11 cellular contexts compared by ENCODE assay signal in the genomic region with DNA sequence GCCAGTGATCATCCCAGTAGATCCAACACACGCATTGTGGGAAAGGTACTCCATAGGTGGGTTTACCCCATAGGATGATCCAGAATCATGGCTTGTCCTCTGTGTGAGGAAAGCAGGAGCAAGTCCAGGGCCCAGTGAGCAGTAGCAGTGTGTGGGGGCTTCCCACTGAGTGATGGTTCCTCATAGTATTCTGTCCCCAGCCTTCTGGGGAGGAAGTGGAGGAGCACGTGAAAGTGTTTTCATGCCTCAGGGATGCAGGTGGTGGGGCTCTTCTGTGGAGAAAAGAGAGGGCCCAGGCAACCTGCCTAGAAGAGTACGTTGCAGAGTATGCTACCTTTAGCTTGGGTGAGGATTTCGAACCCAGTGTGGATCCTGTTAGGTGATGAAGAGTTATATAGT. TPM values are rescaled to one million over a fixed set of nuclear protein-coding genes. Genes with fewer than 3 reads are reported as not detected.
A peak's percentile ranks its signal among the peaks of the same experiment; 100 is the strongest.
DNase-seq lines count a peak whose midpoint lies in the region; ATAC-seq and TF ChIP-seq lines count a peak whose summit lies in the region.
"Had no signal": no experiment of that assay in that cellular context is flagged by ENCODE, and none has a peak within 500 bp of the region (broad histone marks: within the 10 kb centered on the region; RNA-seq: fewer than 3 reads in every experiment).

No MANE protein-coding gene starts in this region.

- H2BK120ac ChIP-seq in neuronal stem cell (ENCODE audit: low read depth, low read length), result no peak overlapping the region

- peak overlapping the region; percentile 45 for H3K27ac Mint-ChIP-seq in CD8-positive, alpha-beta T cell
- H3K27ac Mint-ChIP-seq in chondrocyte (ENCODE audit: unreplicated experiment) (peak overlapping the region; percentile 64), glutamatergic neuron (ENCODE audit: unreplicated experiment) (no peak overlapping the region)

- no peak overlapping the region for H3K4me3 ChIP-seq in CD8-positive, alpha-beta T cell (ENCODE audit: low read depth, low read length)
- no peak overlapping the region for H3K4me3 ChIP-seq in neuronal stem cell (ENCODE audit: low read length in 2 of 2)

- no peak overlapping the region for H3K27ac ChIP-seq in CD8-positive, alpha-beta T cell (ENCODE audit: low read depth, low read length)
- H3K27ac ChIP-seq in neuronal stem cell (replicated peaks; ENCODE audit: low read length), result no peak overlapping the region
- H3K27ac ChIP-seq: WERI-Rb-1 had no signal

- peak overlapping the region; percentile 32 for H3K4me3 Mint-ChIP-seq in CD8-positive, alpha-beta T cell
- H3K4me3 Mint-ChIP-seq in chondrocyte (ENCODE audit: unreplicated experiment), result peak overlapping the region; percentile 4
- H3K4me3 Mint-ChIP-seq in glutamatergic neuron (ENCODE audit: unreplicated experiment), result no peak overlapping the region
- H3K4me3 Mint-ChIP-seq: nephron had no signal

- no peak overlapping the region for H4K8ac ChIP-seq in neuronal stem cell (ENCODE audit: low read depth, low read length)

- ATAC-seq in CD8-positive, alpha-beta T cell, result no peak
- ATAC-seq in GM19438 (IDR thresholded peaks at IDR 0.05; ENCODE audit: low read depth, unreplicated experiment) (peak; percentile 30), HG03342 (IDR thresholded peaks at IDR 0.05; ENCODE audit: unreplicated experiment) (peak; percentile 32)

- POLR2A ChIA-PET in CD8-positive, alpha-beta T cell (lab: Charles Lee), result no interaction called here

- no peaks in the 10 kb centered on the region for H3K9me3 Mint-ChIP-seq in CD8-positive, alpha-beta T cell
- H3K9me3 Mint-ChIP-seq in chondrocyte (ENCODE audit: low read depth) (no peaks in the 10 kb centered on the region), glutamatergic neuron (ENCODE audit: unreplicated experiment) (peaks cover 23% of the 10 kb centered on the region)
- H3K9me3 Mint-ChIP-seq: nephron had no signal

- H3K36me3 ChIP-seq in CD8-positive, alpha-beta T cell (ENCODE audit: insufficient read depth, low read length), result no peaks in the 10 kb centered on the region
- H3K36me3 ChIP-seq in neuronal stem cell (replicated peaks in 1 of 2; ENCODE audit: control insufficient read depth in 2 of 2, insufficient read depth in 2 of 2, low read length in 2 of 2), result peaks cover 0 to 5% of the 10 kb centered on the region in 2 donors

- TF ChIP-seq CTCF in CD8-positive, alpha-beta T cell (IDR thresholded peaks at IDR 0.05), result no peak
- TF ChIP-seq CTCF in chondrocyte (IDR thresholded peaks at IDR 0.05), result no peak
- no peak for TF ChIP-seq CTCF in glutamatergic neuron (IDR thresholded peaks at IDR 0.05; ENCODE audit: partially characterized antibody, unreplicated experiment)

- no peak overlapping the region for H3K23ac ChIP-seq in neuronal stem cell (ENCODE audit: low read depth, low read length, poor library complexity)

- H3K9ac ChIP-seq in neuronal stem cell (ENCODE audit: low read depth, low read length, poor library complexity), result no peak overlapping the region

- H2BK5ac ChIP-seq in neuronal stem cell (ENCODE audit: low read length), result no peak overlapping the region

- no peak for DNase-seq in CD8-positive, alpha-beta T cell
- no peak for DNase-seq in chondrocyte (ENCODE audit: low spot score)
- DNase-seq in NCI-H82 (lab: John Stamatoyannopoulos, UW), result no peak
- no peak for DNase-seq in DMS53 (lab: John Stamatoyannopoulos, UW)
- DNase-seq in glutamatergic neuron, result no peak
- no peak for DNase-seq in neuronal stem cell (ENCODE audit: low spot score)
- DNase-seq: DMS 273 treated with DMSO at 0.1 percent for 48 hours, WERI-Rb-1 had no signal

- H3K4ac ChIP-seq in neuronal stem cell (ENCODE audit: low read length), result no peak overlapping the region

- H3K4me2 ChIP-seq in neuronal stem cell (ENCODE audit: insufficient read depth, low read length, poor library complexity, severe bottlenecking), result no peak overlapping the region

- WGBS in neuronal stem cell (ENCODE audit: extremely low coverage in 2 of 2, insufficient read length in 2 of 2, insufficient replicate concordance in 1 of 2), 2 donors, result no CpG with 5 or more reads among the region's 4 CpGs

- intact Hi-C loops in CD8-positive, alpha-beta T cell (cut with DNase I, micrococcal nuclease), result loop anchor here in 1 of 2 experiments (5.0 kb wide), 1 partner anchor 56 kb away; the partner anchor contains the start of gene SUSD6

- H3K27me3 ChIP-seq in CD8-positive, alpha-beta T cell (ENCODE audit: insufficient read depth, low read length), result no peaks in the 10 kb centered on the region
- peaks cover 0 to 3% (median 0%) of the 10 kb centered on the region in 3 experiments for H3K27me3 ChIP-seq in neuronal stem cell (ENCODE audit: control insufficient read depth in 3 of 3, insufficient read depth in 3 of 3, low read depth in 1 of 3, low read length in 3 of 3)

- H2BK15ac ChIP-seq in neuronal stem cell (ENCODE audit: low read length), result no peak overlapping the region

- H3K36me3 Mint-ChIP-seq in CD8-positive, alpha-beta T cell, result peaks cover 32% of the 10 kb centered on the region
- H3K36me3 Mint-ChIP-seq in chondrocyte (ENCODE audit: low read depth), result peaks cover 2% of the 10 kb centered on the region
- H3K36me3 Mint-ChIP-seq in glutamatergic neuron (ENCODE audit: unreplicated experiment), result peaks cover 5% of the 10 kb centered on the region

- no peak overlapping the region for H2BK12ac ChIP-seq in neuronal stem cell (ENCODE audit: low read length)

- H3K4me1 Mint-ChIP-seq in CD8-positive, alpha-beta T cell (ENCODE audit: low read depth), result peaks cover 90% of the 10 kb centered on the region
- H3K4me1 Mint-ChIP-seq in chondrocyte (ENCODE audit: low read depth) (peaks cover 84% of the 10 kb centered on the region), glutamatergic neuron (ENCODE audit: low read depth, unreplicated experiment) (peaks cover 63% of the 10 kb centered on the region)

- H2AFZ ChIP-seq in neuronal stem cell (ENCODE audit: low read length), result no peak overlapping the region

- H3K4me1 ChIP-seq in CD8-positive, alpha-beta T cell (ENCODE audit: insufficient read depth, low read length), result peaks cover 47% of the 10 kb centered on the region
- peaks cover 0 to 8% of the 10 kb centered on the region in 2 donors for H3K4me1 ChIP-seq in neuronal stem cell (ENCODE audit: control insufficient read depth in 2 of 2, insufficient read depth in 1 of 2, low read depth in 1 of 2, low read length in 2 of 2)

- no peak overlapping the region for H3K14ac ChIP-seq in neuronal stem cell (ENCODE audit: low read length)

- no peak overlapping the region for H4K91ac ChIP-seq in neuronal stem cell (ENCODE audit: low read depth, low read length, poor library complexity)

- H3K18ac ChIP-seq in neuronal stem cell (ENCODE audit: low read length), result no peak overlapping the region

- H2AK5ac ChIP-seq in neuronal stem cell (ENCODE audit: low read depth, low read length), result no peak overlapping the region

- H3K27me3 Mint-ChIP-seq in CD8-positive, alpha-beta T cell (ENCODE audit: low read depth), result no peaks in the 10 kb centered on the region
- H3K27me3 Mint-ChIP-seq in chondrocyte (ENCODE audit: low read depth), result no peaks in the 10 kb centered on the region
- H3K27me3 Mint-ChIP-seq in glutamatergic neuron (ENCODE audit: unreplicated experiment), result peaks cover 14% of the 10 kb centered on the region

- CTCF ChIA-PET in CD8-positive, alpha-beta T cell (lab: Charles Lee), result interaction anchor here (1.2 kb wide), 1 partner anchor 83 kb away, joined by 3 read pairs; no protein-coding TSS in a partner anchor

- no peaks in the 10 kb centered on the region for H3K9me3 ChIP-seq in CD8-positive, alpha-beta T cell (ENCODE audit: low read length)
- H3K9me3 ChIP-seq in neuronal stem cell (replicated peaks in 1 of 2; ENCODE audit: control insufficient read depth in 2 of 2, insufficient read depth in 1 of 2, low read depth in 1 of 2, low read length in 2 of 2), result no peaks in the 10 kb centered on the region

- H3K79me1 ChIP-seq in neuronal stem cell (ENCODE audit: low read depth, low read length), result no peaks in the 10 kb centered on the region

RNA-seq across cellular contexts. Expression of gene SUSD6, which starts 56.5 kb away (rescaled TPM):
- 10 to 100 TPM; 86.4 to 92.2 TPM for total RNA-seq in CD8-positive, alpha-beta T cell
- total RNA-seq in chondrocyte (49.1 to 51.6 TPM (median 49.3 TPM) in 3 replicates), glutamatergic neuron (ENCODE audit: unreplicated experiment) (106 TPM)
- 5.6 TPM for polyA plus RNA-seq in neuronal stem cell (2013, experiment 1 of 2)
- 5.6 TPM for polyA plus RNA-seq in neuronal stem cell (2013, experiment 2 of 2)
